ENCODE assay signal across 1 cellular context in the genomic region with DNA sequence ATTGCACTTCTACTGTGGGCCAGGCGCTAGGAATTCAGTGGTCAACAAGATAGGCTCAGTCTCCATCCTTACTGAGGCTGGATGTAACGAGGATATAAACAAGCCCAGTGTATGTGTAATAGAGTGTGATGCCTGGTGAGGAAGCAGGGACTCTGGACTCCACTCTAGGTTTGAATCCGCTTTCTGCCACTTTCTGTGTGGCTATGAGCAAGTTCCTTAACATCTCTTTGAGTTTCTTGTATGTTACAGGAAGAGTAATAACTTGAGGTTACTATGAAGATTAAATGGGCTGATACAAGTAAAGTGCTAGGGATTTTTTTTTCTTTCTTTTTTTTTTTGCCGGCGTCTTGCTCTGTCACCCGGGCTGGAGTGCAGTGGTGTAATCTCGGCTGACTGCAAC.
TF ChIP-seq lines count a peak whose summit lies in the region.

No MANE protein-coding gene starts in this region.

TF ChIP-seq in IMR-90, 13 proteins besides CTCF, POLR2A, EP300 and RAD21 (continued from another document):
- TF ChIP-seq, protein P1, sequence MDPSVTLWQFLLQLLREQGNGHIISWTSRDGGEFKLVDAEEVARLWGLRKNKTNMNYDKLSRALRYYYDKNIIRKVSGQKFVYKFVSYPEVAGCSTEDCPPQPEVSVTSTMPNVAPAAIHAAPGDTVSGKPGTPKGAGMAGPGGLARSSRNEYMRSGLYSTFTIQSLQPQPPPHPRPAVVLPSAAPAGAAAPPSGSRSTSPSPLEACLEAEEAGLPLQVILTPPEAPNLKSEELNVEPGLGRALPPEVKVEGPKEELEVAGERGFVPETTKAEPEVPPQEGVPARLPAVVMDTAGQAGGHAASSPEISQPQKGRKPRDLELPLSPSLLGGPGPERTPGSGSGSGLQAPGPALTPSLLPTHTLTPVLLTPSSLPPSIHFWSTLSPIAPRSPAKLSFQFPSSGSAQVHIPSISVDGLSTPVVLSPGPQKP (IDR thresholded peaks at IDR 0.05; ENCODE audit: borderline replicate concordance, low read depth, low read length) = no peak
- TF ChIP-seq CEBPB (IDR thresholded peaks at IDR 0.05; ENCODE audit: low read depth, low read length) (no peak), RCOR1 (IDR thresholded peaks at IDR 0.05; ENCODE audit: insufficient replicate concordance, low read length) (no peak), CHD1 (IDR thresholded peaks at IDR 0.05; ENCODE audit: low read depth, low read length) (no peak), BHLHE40 (IDR thresholded peaks at IDR 0.05; ENCODE audit: low read depth, low read length) (no peak), RFX5 (IDR thresholded peaks at IDR 0.05; ENCODE audit: low read depth, low read length) (no peak), MXI1 (IDR thresholded peaks at IDR 0.05; ENCODE audit: borderline replicate concordance, low read depth, low read length) (no peak), SMC3 (IDR thresholded peaks at IDR 0.05; ENCODE audit: low read depth, low read length) (no peak), MAFK (IDR thresholded peaks at IDR 0.05; ENCODE audit: low read depth, low read length) (no peak)
- TF ChIP-seq, protein P2, sequence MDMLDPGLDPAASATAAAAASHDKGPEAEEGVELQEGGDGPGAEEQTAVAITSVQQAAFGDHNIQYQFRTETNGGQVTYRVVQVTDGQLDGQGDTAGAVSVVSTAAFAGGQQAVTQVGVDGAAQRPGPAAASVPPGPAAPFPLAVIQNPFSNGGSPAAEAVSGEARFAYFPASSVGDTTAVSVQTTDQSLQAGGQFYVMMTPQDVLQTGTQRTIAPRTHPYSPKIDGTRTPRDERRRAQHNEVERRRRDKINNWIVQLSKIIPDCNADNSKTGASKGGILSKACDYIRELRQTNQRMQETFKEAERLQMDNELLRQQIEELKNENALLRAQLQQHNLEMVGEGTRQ (IDR thresholded peaks at IDR 0.05; ENCODE audit: low read depth, low read length) = no peak
